Comparison of ENCODE assay signal across 9 cellular contexts in genomic region chr21:26140185-26140584, GRCh38. TPM values are rescaled to one million over a fixed set of nuclear protein-coding genes. Genes with fewer than 3 reads are reported as not detected.
A peak's percentile ranks its signal among the peaks of the same experiment; 100 is the strongest.
DNase-seq lines count a peak whose midpoint lies in the region; ATAC-seq and TF ChIP-seq lines count a peak whose summit lies in the region.
"Had no signal": no experiment of that assay in that cellular context is flagged by ENCODE, and none has a peak within 500 bp of the region (broad histone marks: within the 10 kb centered on the region; RNA-seq: fewer than 3 reads in every experiment).

No MANE protein-coding gene starts in this region.

- no peaks in the 10 kb centered on the region for H3K9me2 ChIP-seq in HCT116 (ENCODE audit: insufficient read depth)

- peak overlapping the region; percentile 33 for H3K27ac ChIP-seq in HCT116 (ENCODE audit: low read depth, low read length)
- H3K27ac ChIP-seq in WERI-Rb-1 = no peak overlapping the region

- H3K36me3 ChIP-seq in HCT116 (ENCODE audit: control insufficient read depth in 1 of 2, insufficient read depth in 2 of 2, low read length in 2 of 2) = no peaks in the 10 kb centered on the region
- peaks cover 36% of the 10 kb centered on the region for H3K36me3 ChIP-seq in WERI-Rb-1

- peaks cover 98% of the 10 kb centered on the region for H3K79me2 ChIP-seq in HCT116 (ENCODE audit: insufficient read depth, low read length)

- CTCF ChIA-PET in HCT116 (lab: Charles Lee) = no interaction called here

- no TSS peak for BruUV-seq in HCT116 (replicated peaks; lab: Mats Ljungman, UMichigan)

- TF ChIP-seq CTCF in HCT116 (IDR thresholded peaks at IDR 0.05 in 2 of 3, conservative IDR thresholded peaks at IDR 0.05 in 1 of 3; ENCODE audit: borderline replicate concordance in 1 of 3, insufficient read depth in 1 of 3, low read depth in 2 of 3, low read length in 2 of 3) = no peak
- no peak for TF ChIP-seq CTCF in WERI-Rb-1 (IDR thresholded peaks at IDR 0.05; ENCODE audit: low read depth, low read length)

- peaks cover 32 to 49% of the 10 kb centered on the region in 2 experiments for H3K4me1 ChIP-seq in HCT116 (ENCODE audit: control insufficient read depth in 1 of 2, insufficient read depth in 2 of 2, low read length in 2 of 2)

- H3K27me3 ChIP-seq in HCT116 (ENCODE audit: insufficient read depth, low read length) = no peaks in the 10 kb centered on the region
- H3K27me3 ChIP-seq in WERI-Rb-1 (ENCODE audit: insufficient read depth, low read depth, severe bottlenecking) = no peaks in the 10 kb centered on the region

- TF ChIP-seq RAD21 in HCT116 (IDR thresholded peaks at IDR 0.05; ENCODE audit: low read depth) = no peak

- ATAC-seq in HCT116 (peak; percentile 97), SK-N-SH treated with all-trans-retinoic acid at 6 μM for 48 hours (peak; percentile 89), GM21619 (IDR thresholded peaks at IDR 0.05; ENCODE audit: unreplicated experiment) (no peak)

- POLR2A ChIA-PET in HCT116 (lab: Charles Lee) = interaction anchor here (1.0 to 1.1 kb wide), 2 partner anchors 10 to 148 kb away, joined by 3 read pairs; no protein-coding TSS in a partner anchor

- no peak overlapping the region for H3K9ac ChIP-seq in HCT116 (ENCODE audit: low read length)

- no peak overlapping the region for H2AFZ ChIP-seq in HCT116 (ENCODE audit: low read depth, low read length, poor library complexity, severe bottlenecking)

- H3K4me3 ChIP-seq in HCT116 (replicated peaks in 1 of 2; ENCODE audit: low read depth in 1 of 2, low read length in 2 of 2) (peak overlapping the region in 1 of 2 experiments; percentile 9; a peak in 1 of 4 replicates), skeletal muscle cell (ENCODE audit: low read depth, low read length) (no peak overlapping the region), WERI-Rb-1 (ENCODE audit: low read depth, low read length) (no peak overlapping the region)

- H3K4me2 ChIP-seq in HCT116 (ENCODE audit: low read length) = peak overlapping the region; percentile 53

- intact Hi-C loops in HCT116 (cut with micrococcal nuclease) = no loop called here

- DNase-seq in HCT116 (ENCODE audit: low read depth, low spot score) (peak; percentile 90), globus pallidus (ENCODE audit: low spot score) (peak; percentile 25), skeletal muscle cell (ENCODE audit: low read depth) (peak; percentile 98), KG1 (lab: John Stamatoyannopoulos, UW) (no peak), WERI-Rb-1 (no peak), NCI-H446 treated with DMSO at 0.1 percent for 48 hours (lab: John Stamatoyannopoulos, UW) (no peak)
- DNase-seq: cortex of kidney had no signal

- H4K20me1 ChIP-seq in HCT116 (ENCODE audit: insufficient read depth) = no peaks in the 10 kb centered on the region

- TF ChIP-seq POLR2A in HCT116 (IDR thresholded peaks at IDR 0.05; ENCODE audit: borderline replicate concordance, extremely low read depth, insufficient read depth, insufficient read length) = no peak

- RAD21 ChIA-PET in HCT116 (lab: Charles Lee; ENCODE audit: low non-redundant PET in 1 of 2, low total read pairs in 2 of 2, uncharacterized antibody in 2 of 2, unreplicated experiment in 2 of 2) = no interaction called here

- H3K9me3 ChIP-seq in HCT116 (ENCODE audit: control insufficient read depth in 1 of 2, insufficient read depth in 1 of 2, low read depth in 1 of 2, low read length in 2 of 2) = no peaks in the 10 kb centered on the region
- no peaks in the 10 kb centered on the region for H3K9me3 ChIP-seq in WERI-Rb-1 (ENCODE audit: severe bottlenecking)

TF ChIP-seq in HCT116, 20 proteins besides CTCF, POLR2A, EP300 and RAD21 (continues in another document):
- TF ChIP-seq REST (IDR thresholded peaks at IDR 0.05; ENCODE audit: low read depth) = no peak
- 0 out of 2 replicates have a peak, but pooled peaks have one; percentile 22 for TF ChIP-seq POLR2AphosphoS5 (IDR thresholded peaks at IDR 0.05; ENCODE audit: low read depth, low read length)
- TF ChIP-seq CEBPB (IDR thresholded peaks at IDR 0.05; ENCODE audit: low read depth) = peak; percentile 59; the same call in 1 of the 2 replicates
- no peak for TF ChIP-seq SIN3A (IDR thresholded peaks at IDR 0.05; ENCODE audit: low read depth)
- TF ChIP-seq MAX (IDR thresholded peaks at IDR 0.05) = peak; percentile 41; the same call in 1 of the 2 replicates
- TF ChIP-seq SP1 (IDR thresholded peaks at IDR 0.05; ENCODE audit: low read depth) = peak; percentile 70
- no peak for TF ChIP-seq ATF3 (IDR thresholded peaks at IDR 0.05)
- TF ChIP-seq CBX3 (IDR thresholded peaks at IDR 0.05; ENCODE audit: low read depth) = peak; percentile 53; the same call in 1 of the 2 replicates

TF ChIP-seq in SK-N-SH treated with all-trans-retinoic acid at 6 μM for 48 hours, 23 proteins besides CTCF, POLR2A, EP300 and RAD21:
- TF ChIP-seq GLIS3 (CRISPR knock-in tag; IDR thresholded peaks at IDR 0.05) (no peak), ZFP30 (CRISPR knock-in tag; IDR thresholded peaks at IDR 0.05) (no peak), ARNTL (CRISPR knock-in tag; IDR thresholded peaks at IDR 0.05; ENCODE audit: borderline replicate concordance, low read depth) (no peak), OSR1 (CRISPR knock-in tag; IDR thresholded peaks at IDR 0.05) (no peak), ZNF8 (CRISPR knock-in tag; IDR thresholded peaks at IDR 0.05) (no peak), ESRRG (CRISPR knock-in tag; IDR thresholded peaks at IDR 0.05) (no peak), RARB (CRISPR knock-in tag; IDR thresholded peaks at IDR 0.05) (no peak), ISL1 (CRISPR knock-in tag; IDR thresholded peaks at IDR 0.05) (0 out of 2 replicates have a peak, but pooled peaks have one; percentile 26), ZFP3 (CRISPR knock-in tag; IDR thresholded peaks at IDR 0.05) (peak; percentile 71), ZNF70 (CRISPR knock-in tag; IDR thresholded peaks at IDR 0.05) (no peak), ZC3H10 (CRISPR knock-in tag; IDR thresholded peaks at IDR 0.05) (no peak), POU6F1 (CRISPR knock-in tag; IDR thresholded peaks at IDR 0.05; ENCODE audit: borderline replicate concordance, low read depth) (no peak), CSRNP3 (CRISPR knock-in tag; IDR thresholded peaks at IDR 0.05) (no peak), TCF4 (CRISPR knock-in tag; IDR thresholded peaks at IDR 0.05; ENCODE audit: borderline replicate concordance) (no peak), SNAI2 (CRISPR knock-in tag; IDR thresholded peaks at IDR 0.05) (no peak), BACH2 (CRISPR knock-in tag; IDR thresholded peaks at IDR 0.05; ENCODE audit: borderline replicate concordance) (no peak)

RNA-seq across cellular contexts. Expression of gene APP, which starts 30.4 kb away (rescaled TPM):
- 267 TPM for total RNA-seq in HCT116 (2021; ENCODE audit: unreplicated experiment)
- polyA plus RNA-seq in HCT116 (2012) = 383 and 415 TPM in 2 replicates

Comparison
In these comparisons a context has a peak if more than half of its experiments do, and no peak if none do; other contexts are left out.
1. DNase-seq: peak in HCT116 (single experiment), globus pallidus (single experiment) and skeletal muscle cell (single experiment); none in KG1 (single experiment), WERI-Rb-1 (single experiment) and NCI-H446 treated with DMSO at 0.1 percent for 48 hours (single experiment).